Comparison of ENCODE assay signal across 13 cellular contexts in genomic region chr4:1170805-1171305, GRCh38. TPM values are rescaled to one million over a fixed set of nuclear protein-coding genes. Genes with fewer than 3 reads are reported as not detected.
DNase-seq lines count a peak whose midpoint lies in the region; ATAC-seq and TF ChIP-seq lines count a peak whose summit lies in the region.
"Had no signal": no experiment of that assay in that cellular context is flagged by ENCODE, and none has a peak within 500 bp of the region (broad histone marks: within the 10 kb centered on the region; RNA-seq: fewer than 3 reads in every experiment).

No MANE protein-coding gene starts in this region.

- DNase-seq in stimulated activated naive CD8-positive, alpha-beta T cell treated with anti-CD3 and anti-CD28 coated beads, Interleukin-15, amount 100 ng/mL, for 72 hours, result no peak
- DNase-seq in stimulated activated naive CD8-positive, alpha-beta T cell treated with anti-CD3 and anti-CD28 coated beads, Interleukin-15, Interleukin-2, amounts not matched to agents 100 U/mL and 50 U/mL, for 24 hours, result no peak
- no peak for DNase-seq in epithelial cell of proximal tubule (ENCODE audit: low read depth)
- DNase-seq in osteoblast (ENCODE audit: insufficient read length, low spot score, missing footprints), result peak; percentile 52
- no peak for DNase-seq in cerebellum (ENCODE audit: low spot score)
- DNase-seq: C1 segment of cervical spinal cord, cortex of kidney, NCI-H1417 treated with DMSO at 0.1 percent for 48 hours had no signal

- H3K4me2 ChIP-seq in osteoblast (ENCODE audit: insufficient read depth, low read length), result no peak overlapping the region

- no peak for TF ChIP-seq CTCF in epithelial cell of proximal tubule (conservative IDR thresholded peaks at IDR 0.05; ENCODE audit: low read depth, low read length)
- TF ChIP-seq CTCF in osteoblast (IDR thresholded peaks at IDR 0.05; ENCODE audit: extremely low read depth, low read depth, low read length), result no peak

- ATAC-seq in stimulated activated naive CD8-positive, alpha-beta T cell treated with anti-CD3 and anti-CD28 coated beads, Interleukin-15, amount 100 ng/mL, for 72 hours, result no peak
- ATAC-seq in stimulated activated naive CD8-positive, alpha-beta T cell treated with anti-CD3 and anti-CD28 coated beads, Interleukin-15, Interleukin-2, amounts not matched to agents 100 U/mL and 50 U/mL, for 24 hours, result no peak
- no peak for ATAC-seq in GM19328 (IDR thresholded peaks at IDR 0.05; ENCODE audit: unreplicated experiment)
- no peak for ATAC-seq in GM19351 (IDR thresholded peaks at IDR 0.05; ENCODE audit: unreplicated experiment)
- no peak for ATAC-seq in HG02970 (IDR thresholded peaks at IDR 0.05; ENCODE audit: low FRiP score, unreplicated experiment)

- H3K4me1 Mint-ChIP-seq in stimulated activated naive CD8-positive, alpha-beta T cell treated with anti-CD3 and anti-CD28 coated beads, Interleukin-15, amount 100 ng/mL, for 72 hours, result peaks cover 44% of the 10 kb centered on the region

- no peaks in the 10 kb centered on the region for H3K9me3 ChIP-seq in osteoblast (ENCODE audit: low read depth, low read length)
- H3K9me3 ChIP-seq: thyroid gland had no signal

- H3K4me1 ChIP-seq in osteoblast (ENCODE audit: insufficient read depth, low read length), result peaks cover 6% of the 10 kb centered on the region

- peaks cover 8% of the 10 kb centered on the region for H4K20me1 ChIP-seq in osteoblast (ENCODE audit: insufficient read depth, low read length)

- peaks cover 52% of the 10 kb centered on the region for H3K27me3 Mint-ChIP-seq in stimulated activated naive CD8-positive, alpha-beta T cell treated with anti-CD3 and anti-CD28 coated beads, Interleukin-15, amount 100 ng/mL, for 72 hours

- no peak overlapping the region for H3K27ac ChIP-seq in osteoblast (ENCODE audit: low read depth, low read length)
- H3K27ac ChIP-seq: thyroid gland had no signal

- H3K36me3 ChIP-seq in osteoblast (ENCODE audit: insufficient read depth, low read length), result no peaks in the 10 kb centered on the region
- H3K36me3 ChIP-seq: thyroid gland had no signal

- peak overlapping the region; percentile 76 for H3K4me3 ChIP-seq in epithelial cell of proximal tubule (ENCODE audit: low read depth, low read length)
- H3K4me3 ChIP-seq in osteoblast (ENCODE audit: insufficient read depth, low read length), result no peak overlapping the region

- no peak overlapping the region for H3K27ac Mint-ChIP-seq in stimulated activated naive CD8-positive, alpha-beta T cell treated with anti-CD3 and anti-CD28 coated beads, Interleukin-15, amount 100 ng/mL, for 72 hours

- peak overlapping the region; percentile 75 to 82 for H3K4me3 Mint-ChIP-seq in stimulated activated naive CD8-positive, alpha-beta T cell treated with anti-CD3 and anti-CD28 coated beads, Interleukin-15, amount 100 ng/mL, for 72 hours

- H3K79me2 ChIP-seq in osteoblast (ENCODE audit: insufficient read depth, low read length), result no peaks in the 10 kb centered on the region

- H3K9me3 Mint-ChIP-seq in stimulated activated naive CD8-positive, alpha-beta T cell treated with anti-CD3 and anti-CD28 coated beads, Interleukin-15, amount 100 ng/mL, for 72 hours, result no peaks in the 10 kb centered on the region

- H2AFZ ChIP-seq in osteoblast (ENCODE audit: low read length), result no peak overlapping the region

- peaks cover 28% of the 10 kb centered on the region for H3K27me3 ChIP-seq in osteoblast (ENCODE audit: insufficient read depth, low read length)

RNA-seq across cellular contexts. Expression of gene SPON2, which starts 1.5 kb away (rescaled TPM):
- 1.4 and 18.1 TPM in 2 replicates for total RNA-seq in epithelial cell of proximal tubule
- total RNA-seq in osteoblast, result 29.8 and 38.7 TPM in 2 replicates
- total RNA-seq in cerebellum, result 21.9 TPM

RNA-seq across cellular contexts. Expression of gene RNF212, which starts 57.5 kb away (rescaled TPM):
- total RNA-seq in epithelial cell of proximal tubule (3.5 and 8.1 TPM in 2 replicates), osteoblast (7.1 and 7.6 TPM in 2 replicates), cerebellum (6.6 TPM)
- total RNA-seq: myocyte had no signal
